ENCODE assay signal across 6 cellular contexts in genomic region chr3:26089249-26089648, GRCh38.
"Had no signal": no experiment of that assay in that cellular context is flagged by ENCODE, and none has a peak within 500 bp of the region (broad histone marks: within the 10 kb centered on the region; RNA-seq: fewer than 3 reads in every experiment).

No MANE protein-coding gene starts in this region.

- DNase-seq: IMR-90, KBM-7, KG1 had no signal

- ATAC-seq: HepG2, K562 had no signal

- H3K4me1 Mint-ChIP-seq: IgD-negative memory B cell had no signal

- H3K4me3 Mint-ChIP-seq: IgD-negative memory B cell had no signal

- H3K36me3 Mint-ChIP-seq: IgD-negative memory B cell had no signal

- H3K27me3 Mint-ChIP-seq: IgD-negative memory B cell had no signal
